ENCODE assay signal across 8 cellular contexts in genomic region chr1:39490596-39491145, GRCh38. TPM values are rescaled to one million over a fixed set of nuclear protein-coding genes. Genes with fewer than 3 reads are reported as not detected.
A peak's percentile ranks its signal among the peaks of the same experiment; 100 is the strongest.
DNase-seq lines count a peak whose midpoint lies in the region; TF ChIP-seq lines count a peak whose summit lies in the region.

No MANE protein-coding gene starts in this region.

- H3K27ac ChIP-seq in cardiac muscle cell, result no peak overlapping the region

- H3K27ac Mint-ChIP-seq in activated naive CD8-positive, alpha-beta T cell, result no peak overlapping the region
- H3K27ac Mint-ChIP-seq in stimulated activated naive CD8-positive, alpha-beta T cell treated with anti-CD3 and anti-CD28 coated beads, Interleukin-15, Interleukin-2, amounts not matched to agents 100 ng/mL and 50 ng/mL, for 24 hours, result no peak overlapping the region

- no peak for DNase-seq in cardiac muscle cell (ENCODE audit: low read depth in 1 of 2, low spot score in 1 of 2)
- DNase-seq in cardiac septum (ENCODE audit: low spot score), result no peak
- peak; percentile 96 for DNase-seq in NCI-H2029 (lab: John Stamatoyannopoulos, UW)
- DNase-seq in islet precursor cell, result peak; percentile 64
- no peak for DNase-seq in OCI-M2 (lab: John Stamatoyannopoulos, UW; ENCODE audit: unreplicated experiment)
- DNase-seq in NCI-H1930 (lab: John Stamatoyannopoulos, UW), result no peak

- H3K4me1 Mint-ChIP-seq in activated naive CD8-positive, alpha-beta T cell (ENCODE audit: low read depth), result peaks cover 2% of the 10 kb centered on the region
- peaks cover 4% of the 10 kb centered on the region for H3K4me1 Mint-ChIP-seq in stimulated activated naive CD8-positive, alpha-beta T cell treated with anti-CD3 and anti-CD28 coated beads, Interleukin-15, Interleukin-2, amounts not matched to agents 100 ng/mL and 50 ng/mL, for 24 hours (ENCODE audit: low read depth)

- TF ChIP-seq CTCF in cardiac muscle cell (IDR thresholded peaks at IDR 0.05; ENCODE audit: low read depth, low read length), result no peak

- H3K27me3 Mint-ChIP-seq in activated naive CD8-positive, alpha-beta T cell, result peaks cover 15% of the 10 kb centered on the region
- H3K27me3 Mint-ChIP-seq in stimulated activated naive CD8-positive, alpha-beta T cell treated with anti-CD3 and anti-CD28 coated beads, Interleukin-15, Interleukin-2, amounts not matched to agents 100 ng/mL and 50 ng/mL, for 24 hours, result peaks cover 28% of the 10 kb centered on the region

- H3K9me3 ChIP-seq in cardiac muscle cell (ENCODE audit: low read depth), result no peaks in the 10 kb centered on the region

- H3K4me3 Mint-ChIP-seq in activated naive CD8-positive, alpha-beta T cell, result peak overlapping the region; percentile 59
- peak overlapping the region; percentile 30 for H3K4me3 Mint-ChIP-seq in stimulated activated naive CD8-positive, alpha-beta T cell treated with anti-CD3 and anti-CD28 coated beads, Interleukin-15, Interleukin-2, amounts not matched to agents 100 ng/mL and 50 ng/mL, for 24 hours

- intact Hi-C loops in cardiac septum (cut with DNase I), result no loop called here

- H3K36me3 Mint-ChIP-seq in activated naive CD8-positive, alpha-beta T cell, result no peaks in the 10 kb centered on the region
- H3K36me3 Mint-ChIP-seq in stimulated activated naive CD8-positive, alpha-beta T cell treated with anti-CD3 and anti-CD28 coated beads, Interleukin-15, Interleukin-2, amounts not matched to agents 100 ng/mL and 50 ng/mL, for 24 hours (ENCODE audit: low read depth), result peaks cover 7% of the 10 kb centered on the region

- H3K9me3 Mint-ChIP-seq in activated naive CD8-positive, alpha-beta T cell (ENCODE audit: low read depth), result no peaks in the 10 kb centered on the region
- no peaks in the 10 kb centered on the region for H3K9me3 Mint-ChIP-seq in stimulated activated naive CD8-positive, alpha-beta T cell treated with anti-CD3 and anti-CD28 coated beads, Interleukin-15, Interleukin-2, amounts not matched to agents 100 ng/mL and 50 ng/mL, for 24 hours

- H3K4me3 ChIP-seq in cardiac muscle cell, result peak overlapping the region; percentile 35

- no peaks in the 10 kb centered on the region for H3K4me1 ChIP-seq in cardiac muscle cell (ENCODE audit: low read depth)

- peaks cover 57% of the 10 kb centered on the region for H3K27me3 ChIP-seq in cardiac muscle cell

- H3K36me3 ChIP-seq in cardiac muscle cell, result peaks cover 19% of the 10 kb centered on the region

RNA-seq across cellular contexts. Expression of gene BMP8A, which starts 0.8 kb away (rescaled TPM):
- total RNA-seq in cardiac muscle cell, result 0.09 and 0.46 TPM in 2 replicates
- polyA plus RNA-seq in cardiac muscle cell, result 0.54 and 0.70 TPM in 2 replicates
- total RNA-seq in cardiac septum, result 1.5 TPM

Comparison
In these comparisons a context has a peak if more than half of its experiments do, and no peak if none do; other contexts are left out.
1. DNase-seq: peak in NCI-H2029 (single experiment) and islet precursor cell (single experiment); none in cardiac muscle cell (0 of 2), cardiac septum (single experiment), OCI-M2 (single experiment) and NCI-H1930 (0 of 2).